In the genomic region with DNA sequence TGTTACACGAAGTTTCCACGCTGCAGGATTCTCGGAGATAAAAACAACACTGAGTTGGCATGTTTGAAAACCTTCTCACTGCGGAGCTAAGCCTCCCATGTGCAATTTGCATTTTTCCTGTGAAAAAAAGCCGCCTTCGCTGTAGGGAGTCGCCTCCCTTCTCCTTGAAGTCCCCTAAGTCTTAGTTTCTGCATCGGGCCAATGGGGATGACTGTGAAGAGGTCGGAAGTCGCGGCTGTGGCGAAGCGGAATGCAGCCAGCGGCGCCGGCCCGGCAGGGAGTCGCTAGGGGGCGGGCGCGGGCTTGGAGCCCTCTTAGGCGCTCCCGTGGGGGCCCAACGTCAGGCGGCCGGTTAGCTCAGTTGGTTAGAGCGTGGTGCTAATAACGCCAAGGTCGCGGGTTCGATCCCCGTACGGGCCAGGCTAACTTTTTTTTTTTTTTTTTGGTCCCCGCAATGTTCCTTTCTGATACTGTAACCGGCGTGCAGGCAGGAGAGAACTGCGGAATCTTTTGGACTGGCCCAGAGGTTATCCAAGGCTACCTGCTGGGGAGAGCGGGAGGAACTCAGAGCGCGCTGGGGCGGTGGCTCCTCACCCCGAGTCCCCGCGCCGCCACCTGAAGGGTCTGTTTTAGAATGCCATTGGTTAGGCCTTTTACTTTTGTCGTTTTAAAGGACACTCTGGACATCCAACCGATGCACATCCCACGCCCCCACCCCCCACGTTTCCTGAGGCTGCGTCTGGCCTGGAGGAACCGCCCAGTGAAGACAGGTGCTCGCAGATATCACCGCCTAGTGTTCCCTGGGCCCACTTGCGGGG, we compare ENCODE assay signal across 1 cellular context.
TF ChIP-seq lines count a peak whose summit lies in the region.

No MANE protein-coding gene starts in this region.

TF ChIP-seq in WTC11, 78 proteins besides CTCF, POLR2A, EP300 and RAD21 (continued from another document):
- TF ChIP-seq ZBTB21 (CRISPR knock-in tag; IDR thresholded peaks at IDR 0.05; ENCODE audit: borderline replicate concordance) (peak; percentile 90), TP53 (CRISPR knock-in tag; IDR thresholded peaks at IDR 0.05) (peak; percentile 84), MYBL2 (CRISPR knock-in tag; IDR thresholded peaks at IDR 0.05) (no peak), ZNF219 (CRISPR knock-in tag; IDR thresholded peaks at IDR 0.05; ENCODE audit: borderline replicate concordance) (peak; percentile 33; the same call in 1 of the 2 replicates), GTF2I (CRISPR knock-in tag; conservative IDR thresholded peaks at IDR 0.05) (peak; percentile 93; the same call in 1 of the 2 replicates), ZNF121 (CRISPR knock-in tag; IDR thresholded peaks at IDR 0.05) (0 out of 2 replicates have a peak, but pooled peaks have one; percentile 6), ZNF423 (CRISPR knock-in tag; IDR thresholded peaks at IDR 0.05) (peak; percentile 72; the same call in 1 of the 2 replicates), PRRX2 (CRISPR knock-in tag; IDR thresholded peaks at IDR 0.05) (peak; percentile 76; the same call in 1 of the 2 replicates), CREM (CRISPR knock-in tag; IDR thresholded peaks at IDR 0.05) (peak; percentile 70; the same call in 1 of the 2 replicates), GABPB1 (CRISPR knock-in tag; IDR thresholded peaks at IDR 0.05) (peak; percentile 41; the same call in 1 of the 2 replicates), NR3C1 (CRISPR knock-in tag; conservative IDR thresholded peaks at IDR 0.05; ENCODE audit: low read depth) (no peak), SMAD3 (CRISPR knock-in tag; IDR thresholded peaks at IDR 0.05; ENCODE audit: borderline replicate concordance) (0 out of 2 replicates have a peak, but pooled peaks have one; percentile 53), CREB1 (CRISPR knock-in tag; IDR thresholded peaks at IDR 0.05) (peak; percentile 35; the same call in 1 of the 2 replicates)
- TF ChIP-seq, protein P1, sequence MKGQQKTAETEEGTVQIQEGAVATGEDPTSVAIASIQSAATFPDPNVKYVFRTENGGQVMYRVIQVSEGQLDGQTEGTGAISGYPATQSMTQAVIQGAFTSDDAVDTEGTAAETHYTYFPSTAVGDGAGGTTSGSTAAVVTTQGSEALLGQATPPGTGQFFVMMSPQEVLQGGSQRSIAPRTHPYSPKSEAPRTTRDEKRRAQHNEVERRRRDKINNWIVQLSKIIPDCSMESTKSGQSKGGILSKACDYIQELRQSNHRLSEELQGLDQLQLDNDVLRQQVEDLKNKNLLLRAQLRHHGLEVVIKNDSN (CRISPR knock-in tag; IDR thresholded peaks at IDR 0.05): peak; percentile 37; the same call in 1 of the 2 replicates
- TF ChIP-seq, protein P2, sequence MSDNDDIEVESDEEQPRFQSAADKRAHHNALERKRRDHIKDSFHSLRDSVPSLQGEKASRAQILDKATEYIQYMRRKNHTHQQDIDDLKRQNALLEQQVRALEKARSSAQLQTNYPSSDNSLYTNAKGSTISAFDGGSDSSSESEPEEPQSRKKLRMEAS (CRISPR knock-in tag; IDR thresholded peaks at IDR 0.05): peak; percentile 34; the same call in 1 of the 2 replicates
- TF ChIP-seq, protein P3, sequence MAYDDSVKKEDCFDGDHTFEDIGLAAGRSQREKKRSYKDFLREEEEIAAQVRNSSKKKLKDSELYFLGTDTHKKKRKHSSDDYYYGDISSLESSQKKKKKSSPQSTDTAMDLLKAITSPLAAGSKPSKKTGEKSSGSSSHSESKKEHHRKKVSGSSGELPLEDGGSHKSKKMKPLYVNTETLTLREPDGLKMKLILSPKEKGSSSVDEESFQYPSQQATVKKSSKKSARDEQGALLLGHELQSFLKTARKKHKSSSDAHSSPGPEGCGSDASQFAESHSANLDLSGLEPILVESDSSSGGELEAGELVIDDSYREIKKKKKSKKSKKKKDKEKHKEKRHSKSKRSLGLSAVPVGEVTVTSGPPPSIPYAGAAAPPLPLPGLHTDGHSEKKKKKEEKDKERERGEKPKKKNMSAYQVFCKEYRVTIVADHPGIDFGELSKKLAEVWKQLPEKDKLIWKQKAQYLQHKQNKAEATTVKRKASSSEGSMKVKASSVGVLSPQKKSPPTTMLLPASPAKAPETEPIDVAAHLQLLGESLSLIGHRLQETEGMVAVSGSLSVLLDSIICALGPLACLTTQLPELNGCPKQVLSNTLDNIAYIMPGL (CRISPR knock-in tag; IDR thresholded peaks at IDR 0.05): peak; percentile 95
- TF ChIP-seq, protein P4, sequence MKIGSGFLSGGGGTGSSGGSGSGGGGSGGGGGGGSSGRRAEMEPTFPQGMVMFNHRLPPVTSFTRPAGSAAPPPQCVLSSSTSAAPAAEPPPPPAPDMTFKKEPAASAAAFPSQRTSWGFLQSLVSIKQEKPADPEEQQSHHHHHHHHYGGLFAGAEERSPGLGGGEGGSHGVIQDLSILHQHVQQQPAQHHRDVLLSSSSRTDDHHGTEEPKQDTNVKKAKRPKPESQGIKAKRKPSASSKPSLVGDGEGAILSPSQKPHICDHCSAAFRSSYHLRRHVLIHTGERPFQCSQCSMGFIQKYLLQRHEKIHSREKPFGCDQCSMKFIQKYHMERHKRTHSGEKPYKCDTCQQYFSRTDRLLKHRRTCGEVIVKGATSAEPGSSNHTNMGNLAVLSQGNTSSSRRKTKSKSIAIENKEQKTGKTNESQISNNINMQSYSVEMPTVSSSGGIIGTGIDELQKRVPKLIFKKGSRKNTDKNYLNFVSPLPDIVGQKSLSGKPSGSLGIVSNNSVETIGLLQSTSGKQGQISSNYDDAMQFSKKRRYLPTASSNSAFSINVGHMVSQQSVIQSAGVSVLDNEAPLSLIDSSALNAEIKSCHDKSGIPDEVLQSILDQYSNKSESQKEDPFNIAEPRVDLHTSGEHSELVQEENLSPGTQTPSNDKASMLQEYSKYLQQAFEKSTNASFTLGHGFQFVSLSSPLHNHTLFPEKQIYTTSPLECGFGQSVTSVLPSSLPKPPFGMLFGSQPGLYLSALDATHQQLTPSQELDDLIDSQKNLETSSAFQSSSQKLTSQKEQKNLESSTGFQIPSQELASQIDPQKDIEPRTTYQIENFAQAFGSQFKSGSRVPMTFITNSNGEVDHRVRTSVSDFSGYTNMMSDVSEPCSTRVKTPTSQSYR (CRISPR knock-in tag; IDR thresholded peaks at IDR 0.05): 0 out of 2 replicates have a peak, but pooled peaks have one; percentile 33
